Comparison of ENCODE assay signal across 7 cellular contexts in genomic region chr20:28625112-28625511, GRCh38.
DNase-seq lines count a peak whose midpoint lies in the region; ATAC-seq and TF ChIP-seq lines count a peak whose summit lies in the region.
"Not testable (repeated sequence)": the region's sequence is repeated elsewhere in the genome, so short reads cannot be mapped to it uniquely, and the experiment has no call there.

No MANE protein-coding gene starts in this region.

- TF ChIP-seq POLR2A in HCT116 (IDR thresholded peaks at IDR 0.05; ENCODE audit: borderline replicate concordance, extremely low read depth, insufficient read depth, insufficient read length) = not testable (repeated sequence)

- not testable (repeated sequence) for H3K9ac ChIP-seq in DND-41 (ENCODE audit: low read depth, low read length); HCT116 (ENCODE audit: low read length); MM.1S (ENCODE audit: low read length); mesendoderm (ENCODE audit: low read length)

- not testable (repeated sequence) for H3K36me3 ChIP-seq in DND-41 (ENCODE audit: insufficient read depth, low read length); HCT116 (ENCODE audit: control insufficient read depth in 1 of 2, insufficient read depth in 2 of 2, low read length in 2 of 2); MM.1S (replicated peaks; ENCODE audit: insufficient read depth, low read length); Panc1 (ENCODE audit: control insufficient read depth, insufficient read depth, low read length); WERI-Rb-1; mesendoderm (ENCODE audit: control insufficient read depth, insufficient read depth, low read length)

- peak; percentile 29 for DNase-seq in DND-41
- DNase-seq in HCT116 (ENCODE audit: low read depth, low spot score) = peak; percentile 4
- DNase-seq in MM.1S; Panc1 (ENCODE audit: low read depth, low spot score); WERI-Rb-1; choroid plexus epithelial cell (ENCODE audit: low read depth): not testable (repeated sequence)
- peak; percentile 7 for DNase-seq in mesendoderm

- not testable (repeated sequence) for H3K4me3 ChIP-seq in DND-41 (ENCODE audit: low read depth in 1 of 2, low read length in 2 of 2); HCT116 (replicated peaks in 1 of 2; ENCODE audit: low read depth in 1 of 2, low read length in 2 of 2); MM.1S (ENCODE audit: low read length); Panc1 (ENCODE audit: low read depth in 2 of 2, low read length in 2 of 2); WERI-Rb-1 (ENCODE audit: low read depth, low read length); choroid plexus epithelial cell (ENCODE audit: low read depth, low read length); mesendoderm (ENCODE audit: low read length)

- H4K8ac ChIP-seq in mesendoderm (ENCODE audit: low read depth, low read length) = not testable (repeated sequence)

- RAD21 ChIA-PET in HCT116 (lab: Charles Lee; ENCODE audit: low non-redundant PET in 1 of 2, low total read pairs in 2 of 2, uncharacterized antibody in 2 of 2, unreplicated experiment in 2 of 2) = interaction anchor here in 1 of 2 experiments (0.7 kb wide), 1 partner anchor 21 kb away, joined by 3 read pairs; no protein-coding TSS in a partner anchor

- not testable (repeated sequence) for H2AFZ ChIP-seq in DND-41 (ENCODE audit: low read depth, low read length); HCT116 (ENCODE audit: low read depth, low read length, poor library complexity, severe bottlenecking); MM.1S (ENCODE audit: low read length)

- H3K4ac ChIP-seq in mesendoderm (ENCODE audit: low read depth, low read length) = not testable (repeated sequence)

- not testable (repeated sequence) for H2BK15ac ChIP-seq in mesendoderm (replicated peaks; ENCODE audit: low read depth)

- H3K9me2 ChIP-seq in HCT116 (ENCODE audit: insufficient read depth); MM.1S (replicated peaks; ENCODE audit: insufficient read depth, low read length): not testable (repeated sequence)

- not testable (repeated sequence) for H2BK120ac ChIP-seq in mesendoderm (ENCODE audit: low read depth, low read length)

- TF ChIP-seq CTCF in DND-41 (IDR thresholded peaks at IDR 0.05; ENCODE audit: borderline replicate concordance, extremely low read depth, low read length, poor library complexity, severe bottlenecking) (peak; percentile 46), HCT116 (IDR thresholded peaks at IDR 0.05 in 2 of 3, conservative IDR thresholded peaks at IDR 0.05 in 1 of 3; ENCODE audit: borderline replicate concordance in 1 of 3, insufficient read depth in 1 of 3, low read depth in 2 of 3, low read length in 2 of 3) (peak in 2 of 3 experiments; percentile 46; a peak in 4 of 6 replicates), MM.1S (IDR thresholded peaks at IDR 0.05; ENCODE audit: low read length) (0 out of 2 replicates have a peak, but pooled peaks have one; percentile 4), Panc1 (IDR thresholded peaks at IDR 0.05) (peak; percentile 76), WERI-Rb-1 (IDR thresholded peaks at IDR 0.05; ENCODE audit: low read depth, low read length) (0 out of 2 replicates have a peak, but pooled peaks have one; percentile 9), choroid plexus epithelial cell (conservative IDR thresholded peaks at IDR 0.05; ENCODE audit: low read depth, low read length) (peak; percentile 17)

- not testable (repeated sequence) for H3K56ac ChIP-seq in mesendoderm (ENCODE audit: low read length)

- TF ChIP-seq RAD21 in HCT116 (IDR thresholded peaks at IDR 0.05; ENCODE audit: low read depth) = not testable (repeated sequence)

- H3K9me3 ChIP-seq in DND-41 (ENCODE audit: insufficient read depth, low read length, severe bottlenecking); HCT116 (ENCODE audit: control insufficient read depth in 1 of 2, insufficient read depth in 1 of 2, low read depth in 1 of 2, low read length in 2 of 2); MM.1S (replicated peaks; ENCODE audit: insufficient read depth, low read length); Panc1 (ENCODE audit: control insufficient read depth, insufficient read depth, low read depth, low read length); WERI-Rb-1 (ENCODE audit: severe bottlenecking): not testable (repeated sequence)

- not testable (repeated sequence) for H3K79me1 ChIP-seq in mesendoderm (ENCODE audit: low read length)

- CTCF ChIA-PET in HCT116 (lab: Charles Lee); Panc1 (lab: Charles Lee): not testable (repeated sequence)

- not testable (repeated sequence) for H3K23ac ChIP-seq in mesendoderm (ENCODE audit: low read length)

- BruUV-seq in HCT116 (replicated peaks; lab: Mats Ljungman, UMichigan); Panc1 (replicated peaks; lab: Mats Ljungman, UMichigan): not testable (repeated sequence)

- H3F3A ChIP-seq in MM.1S (ENCODE audit: insufficient read depth, low read length) = not testable (repeated sequence)

- H3K4me1 ChIP-seq in DND-41 (ENCODE audit: insufficient read depth, low read length) = peaks cover 48% of the 10 kb centered on the region
- not testable (repeated sequence) for H3K4me1 ChIP-seq in HCT116 (ENCODE audit: control insufficient read depth in 1 of 2, insufficient read depth in 2 of 2, low read length in 2 of 2); MM.1S (ENCODE audit: low read length); Panc1 (ENCODE audit: control insufficient read depth, insufficient read depth, low read length); mesendoderm (ENCODE audit: control insufficient read depth, low read depth, low read length)

- POLR2A ChIA-PET in HCT116 (lab: Charles Lee); Panc1 (lab: Charles Lee): not testable (repeated sequence)

- not testable (repeated sequence) for H2AK5ac ChIP-seq in mesendoderm (ENCODE audit: low read length)

- H4K5ac ChIP-seq in mesendoderm (ENCODE audit: low read length) = not testable (repeated sequence)

- H3K79me2 ChIP-seq in DND-41 (ENCODE audit: insufficient read depth, low read length); HCT116 (ENCODE audit: insufficient read depth, low read length); MM.1S (ENCODE audit: low read length); mesendoderm (ENCODE audit: control insufficient read depth, insufficient read depth, low read length): not testable (repeated sequence)

- intact Hi-C loops in HCT116 (cut with micrococcal nuclease); Panc1 (cut with micrococcal nuclease; ENCODE audit: unreplicated experiment): not testable (repeated sequence)

- H4K20me1 ChIP-seq in DND-41 (ENCODE audit: insufficient read depth, low read length); HCT116 (ENCODE audit: insufficient read depth); MM.1S (ENCODE audit: insufficient read depth, low read length): not testable (repeated sequence)

- H3K4me2 ChIP-seq in DND-41 (ENCODE audit: insufficient read depth, low read length); HCT116 (ENCODE audit: low read length); MM.1S (ENCODE audit: low read depth, low read length); mesendoderm (ENCODE audit: low read length): not testable (repeated sequence)

- no CpG with 5 or more reads among the region's 2 CpGs for WGBS in mesendoderm (ENCODE audit: extremely low coverage, insufficient coverage, low lambda C conversion rate)

- H2BK5ac ChIP-seq in mesendoderm (ENCODE audit: low read length) = not testable (repeated sequence)

- in situ Hi-C loops in Panc1 (cut with HindIII; ENCODE audit: low pct_unique_long_range_greater_than_20kb, low sequenced_read_pairs) = not testable (repeated sequence)

- not testable (repeated sequence) for H3K27me3 ChIP-seq in DND-41 (ENCODE audit: insufficient read depth, low read length, poor library complexity); HCT116 (ENCODE audit: insufficient read depth, low read length); MM.1S (replicated peaks; ENCODE audit: insufficient read depth, low read length); Panc1 (ENCODE audit: control insufficient read depth, insufficient read depth, low read length); WERI-Rb-1 (ENCODE audit: insufficient read depth, low read depth, severe bottlenecking); mesendoderm (ENCODE audit: insufficient read depth, low read length, poor library complexity)

- not testable (repeated sequence) for H3K18ac ChIP-seq in mesendoderm (ENCODE audit: low read length)

- ATAC-seq in DND-41 (ENCODE audit: insufficient read depth, low read depth); HCT116; Panc1: not testable (repeated sequence)

- H3K27ac ChIP-seq in DND-41 (ENCODE audit: low read length); HCT116 (ENCODE audit: low read depth, low read length); MM.1S (ENCODE audit: low read length); Panc1 (ENCODE audit: low read length); WERI-Rb-1; mesendoderm (ENCODE audit: low read depth, low read length): not testable (repeated sequence)

Comparison
In these comparisons a context has a peak if more than half of its experiments do, and no peak if none do; other contexts are left out.
1. CTCF ChIP-seq: peak in every context shown above with its lines; median percentile 76 in Panc1; 46 in DND-41; 46 in HCT116; 17 in choroid plexus epithelial cell; 9 in WERI-Rb-1; 4 in MM.1S.